Comparison of ENCODE assay signal across 30 cellular contexts in the genomic region with DNA sequence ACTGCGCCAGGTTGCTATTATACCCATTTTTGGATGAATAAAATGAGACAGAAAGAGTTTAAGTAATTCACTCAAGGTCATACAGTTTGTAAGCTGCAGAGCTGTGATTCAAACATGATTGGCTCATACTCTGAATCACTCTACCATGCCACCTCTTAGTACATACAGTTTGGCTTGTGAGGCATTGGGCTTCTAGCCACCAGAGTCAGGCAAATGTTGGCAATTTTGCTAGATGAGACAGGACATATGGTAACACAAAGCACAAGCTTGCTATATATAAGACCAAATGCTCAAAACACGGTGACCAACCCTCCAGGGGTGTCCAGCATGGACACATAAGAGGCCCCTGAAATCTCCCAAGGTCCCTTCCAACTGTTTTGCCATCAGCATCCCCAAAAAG.
"Had no signal": no experiment of that assay in that cellular context is flagged by ENCODE, and none has a peak within 500 bp of the region (broad histone marks: within the 10 kb centered on the region; RNA-seq: fewer than 3 reads in every experiment).

No MANE protein-coding gene starts in this region.

- H3K27me3 ChIP-seq: brain microvascular endothelial cell, Peyer's patch had no signal

- H3K4me2 ChIP-seq: KMS-11 had no signal

- ATAC-seq: activated CD8-positive, alpha-beta T cell treated with anti-CD3 and anti-CD28 coated beads for 36 hours; activated T-cell treated with anti-CD3 and anti-CD28 coated beads, Interleukin-2, amount 50 U/mL, for 72 hours; activated T-helper 17 cell treated with anti-CD3 and anti-CD28 coated beads, Interleukin-2, amount 50 U/mL, for 72 hours; PC-3; Right ventricle myocardium inferior had no signal

- H3K9me3 ChIP-seq: Peyer's patch had no signal

- H3K4me1 ChIP-seq: Peyer's patch had no signal

- H3K36me3 ChIP-seq: brain microvascular endothelial cell, Peyer's patch, WERI-Rb-1 had no signal

- DNase-seq: activated CD4-positive, alpha-beta T cell treated with anti-CD3 and anti-CD28 coated beads for 1 hour; activated CD4-positive, alpha-beta T cell treated with anti-CD3 and anti-CD28 coated beads for 48 hours; activated CD4-positive, alpha-beta T cell treated with anti-CD3 and anti-CD28 coated beads, Interleukin-2, amount 50 U/mL, for 4 hours; activated CD4-positive, CD25-positive, alpha-beta regulatory T cell; activated CD8-positive, alpha-beta T cell treated with anti-CD3 and anti-CD28 coated beads for 36 hours; activated effector memory CD4-positive, alpha-beta T cell treated with anti-CD3 and anti-CD28 coated beads, Interleukin-2, amount 50 U/mL, for 16 hours; activated naive CD4-positive, alpha-beta T cell; activated naive CD4-positive, alpha-beta T cell treated with anti-CD3 and anti-CD28 coated beads, Interleukin-2, amount 50 U/mL, for 16 hours; activated naive CD8-positive, alpha-beta T cell treated with anti-CD3 and anti-CD28 coated beads for 36 hours; activated T-cell treated with anti-CD3 and anti-CD28 coated beads, Interleukin-2, amount 50 U/mL, for 1 hour; activated T-cell treated with anti-CD3 and anti-CD28 coated beads, Interleukin-2, amount 50 U/mL, for 72 hours; amniotic stem cell; aorta; brain microvascular endothelial cell; NCI-H1048; NCI-H1436; NCI-H1694 treated with DMSO at 0.1 percent for 48 hours; NCI-H2029; NCI-H345; NCI-H526; NCI-H748 treated with DMSO at 0.1 percent for 48 hours; NK-92 treated with Interleukin-12 subunit alpha and Interleukin-12 subunit beta, amount 100 ng/mL, for 24 hours; PC-3; Peyer's patch; T1000; WERI-Rb-1 had no signal

- H3K9ac ChIP-seq: KMS-11 had no signal

- H3K4me3 ChIP-seq: Peyer's patch had no signal

- H3K27ac ChIP-seq: brain microvascular endothelial cell, KMS-11, Peyer's patch, RWPE1, WERI-Rb-1 had no signal
